15 cellular contexts compared by ENCODE assay signal in the genomic region with DNA sequence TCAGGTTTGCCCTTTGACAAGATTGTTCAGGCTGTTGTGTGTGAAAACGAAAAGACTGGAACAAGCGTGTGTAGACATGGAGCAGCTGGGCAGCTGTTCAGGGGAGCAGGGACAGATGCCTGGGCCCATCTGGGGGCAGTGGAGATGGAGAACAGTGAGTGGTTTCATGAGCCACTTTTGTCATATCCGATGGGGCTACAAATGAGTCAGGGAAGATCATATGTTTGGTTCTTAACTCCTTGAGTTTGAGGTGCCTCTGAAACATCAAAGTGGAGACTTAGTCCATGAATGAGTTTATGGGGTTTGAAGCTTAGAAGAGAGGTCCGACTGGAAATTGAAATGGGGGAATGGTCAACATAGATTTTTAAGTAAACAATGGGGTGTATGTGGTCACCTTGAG. TPM values are rescaled to one million over a fixed set of nuclear protein-coding genes. Genes with fewer than 3 reads are reported as not detected.
DNase-seq lines count a peak whose midpoint lies in the region; ATAC-seq lines count a peak whose summit lies in the region.
"Had no signal": no experiment of that assay in that cellular context is flagged by ENCODE, and none has a peak within 500 bp of the region (broad histone marks: within the 10 kb centered on the region; RNA-seq: fewer than 3 reads in every experiment).

No MANE protein-coding gene starts in this region.

- peak overlapping the region in 1 of 2 donors; percentile 12 for H3K27ac Mint-ChIP-seq in activated naive CD4-positive, alpha-beta T cell treated with anti-CD3 and anti-CD28 coated beads, Interleukin-2, amount 50 U/mL, for 72 hours
- no peak overlapping the region for H3K27ac Mint-ChIP-seq in activated naive CD4-positive, alpha-beta T cell treated with anti-CD3 and anti-CD28 coated beads for 36 hours
- H3K27ac Mint-ChIP-seq: GM23338 had no signal

- H3K4me1 Mint-ChIP-seq in activated naive CD4-positive, alpha-beta T cell treated with anti-CD3 and anti-CD28 coated beads for 36 hours (ENCODE audit: low read depth) = no peaks in the 10 kb centered on the region
- H3K4me1 Mint-ChIP-seq: CD4-positive, CD25-positive, alpha-beta regulatory T cell; CD8-positive, alpha-beta memory T cell had no signal

- no peaks in the 10 kb centered on the region for H3K9me3 Mint-ChIP-seq in activated naive CD4-positive, alpha-beta T cell treated with anti-CD3 and anti-CD28 coated beads, Interleukin-2, amount 50 U/mL, for 72 hours
- no peaks in the 10 kb centered on the region for H3K9me3 Mint-ChIP-seq in activated naive CD4-positive, alpha-beta T cell treated with anti-CD3 and anti-CD28 coated beads for 36 hours
- H3K9me3 Mint-ChIP-seq: CD8-positive, alpha-beta memory T cell; GM23338 had no signal

- peak; percentile 60 for ATAC-seq in activated naive CD4-positive, alpha-beta T cell treated with anti-CD3 and anti-CD28 coated beads, Interleukin-2, amount 50 U/mL, for 72 hours
- ATAC-seq: GM23338 had no signal

- no peak overlapping the region for H3K4me3 Mint-ChIP-seq in activated naive CD4-positive, alpha-beta T cell treated with anti-CD3 and anti-CD28 coated beads for 36 hours
- H3K4me3 Mint-ChIP-seq: CD4-positive, CD25-positive, alpha-beta regulatory T cell; CD8-positive, alpha-beta memory T cell; GM23338 had no signal

- no peaks in the 10 kb centered on the region for H3K36me3 Mint-ChIP-seq in activated naive CD4-positive, alpha-beta T cell treated with anti-CD3 and anti-CD28 coated beads, Interleukin-2, amount 50 U/mL, for 72 hours
- H3K36me3 Mint-ChIP-seq in activated naive CD4-positive, alpha-beta T cell treated with anti-CD3 and anti-CD28 coated beads for 36 hours (ENCODE audit: low read depth) = no peaks in the 10 kb centered on the region
- H3K36me3 Mint-ChIP-seq: CD4-positive, CD25-positive, alpha-beta regulatory T cell; CD8-positive, alpha-beta memory T cell had no signal

- DNase-seq in activated naive CD4-positive, alpha-beta T cell treated with anti-CD3 and anti-CD28 coated beads, Interleukin-2, amount 50 U/mL, for 72 hours (ENCODE audit: low spot score in 2 of 2) = peak in 1 of 2 donors; percentile 16
- no peak for DNase-seq in activated naive CD4-positive, alpha-beta T cell treated with anti-CD3 and anti-CD28 coated beads for 36 hours
- DNase-seq in activated CD8-positive, alpha-beta memory T cell treated with anti-CD3 and anti-CD28 coated beads, Interleukin-2, amount 50 U/mL, for 48 hours = peak; percentile 41
- DNase-seq in mesenteric fat pad (ENCODE audit: low spot score) = peak; percentile 37
- no peak for DNase-seq in mucosa of gallbladder (ENCODE audit: low spot score)
- no peak for DNase-seq in cardiac septum (ENCODE audit: low spot score)
- DNase-seq: ACHN; BE2C; C1 segment of cervical spinal cord; CD4-positive, CD25-positive, alpha-beta regulatory T cell; CD8-positive, alpha-beta memory T cell; COR-L47; DMS 273 treated with DMSO at 0.1 percent for 48 hours; HCEC 1CT had no signal

- intact Hi-C loops in activated naive CD4-positive, alpha-beta T cell treated with anti-CD3 and anti-CD28 coated beads for 36 hours (cut with micrococcal nuclease) = no loop called here
- intact Hi-C loops in cardiac septum (cut with DNase I) = no loop called here

- CTCF ChIA-PET in activated naive CD4-positive, alpha-beta T cell treated with anti-CD3 and anti-CD28 coated beads for 36 hours (lab: Charles Lee) = interaction anchor here (0.6 kb wide), 1 partner anchor 267 kb away, joined by 4 read pairs; no protein-coding TSS in a partner anchor

- H3K27me3 Mint-ChIP-seq in activated naive CD4-positive, alpha-beta T cell treated with anti-CD3 and anti-CD28 coated beads for 36 hours (ENCODE audit: low read depth) = no peaks in the 10 kb centered on the region
- H3K27me3 Mint-ChIP-seq: CD4-positive, CD25-positive, alpha-beta regulatory T cell had no signal

RNA-seq across cellular contexts. Expression of gene PLB1, which starts 9.3 kb away (rescaled TPM):
- under 1 TPM; 0.39 to 0.89 TPM for total RNA-seq in activated naive CD4-positive, alpha-beta T cell treated with anti-CD3 and anti-CD28 coated beads, Interleukin-2, amount 50 U/mL, for 72 hours
- 1 to 10 TPM; 1.3 to 1.6 TPM for total RNA-seq in activated naive CD4-positive, alpha-beta T cell treated with anti-CD3 and anti-CD28 coated beads for 36 hours
- total RNA-seq in mesenteric fat pad (6.3 TPM), mucosa of gallbladder (7.2 TPM), cardiac septum (2.0 TPM)

Comparison
In these comparisons a context has a peak if more than half of its experiments do, and no peak if none do; other contexts are left out.
1. DNase-seq: peak in activated CD8-positive, alpha-beta memory T cell treated with anti-CD3 and anti-CD28 coated beads, Interleukin-2, amount 50 U/mL, for 48 hours (single experiment) and mesenteric fat pad (single experiment); none in activated naive CD4-positive, alpha-beta T cell treated with anti-CD3 and anti-CD28 coated beads for 36 hours (single experiment), mucosa of gallbladder (single experiment) and cardiac septum (single experiment).